In genomic region chr6:26336355-26337198, GRCh38 we compare ENCODE assay signal across 11 cellular contexts. TPM values are rescaled to one million over a fixed set of nuclear protein-coding genes. Genes with fewer than 3 reads are reported as not detected.
DNase-seq lines count a peak whose midpoint lies in the region; ATAC-seq, FAIRE-seq and TF ChIP-seq lines count a peak whose summit lies in the region.
"Had no signal": no experiment of that assay in that cellular context is flagged by ENCODE, and none has a peak within 500 bp of the region (broad histone marks: within the 10 kb centered on the region; RNA-seq: fewer than 3 reads in every experiment).

No MANE protein-coding gene starts in this region.

- H3K4me1 ChIP-seq in HEK293 (ENCODE audit: control insufficient read depth, insufficient read depth, low read length) (peaks cover 7% of the 10 kb centered on the region; the same call in 1 of the 2 replicates), pancreas (no peaks in the 10 kb centered on the region), suprapubic skin (peaks cover 5% of the 10 kb centered on the region)

- CTCF ChIA-PET in HEK293 (lab: Yijun Ruan, JAX), result interaction anchor here (0.6 to 1.0 kb wide), 5 partner anchors 8 to 259 kb away, joined by 3 to 4 read pairs (median 4); no protein-coding TSS in a partner anchor

- no peak for ATAC-seq in pancreas
- ATAC-seq: effector memory CD8-positive, alpha-beta T cell had no signal

- no peak overlapping the region for H3K4me3 ChIP-seq in HEK293 (ENCODE audit: low read depth, low read length)
- H3K4me3 ChIP-seq in pancreas, result no peak overlapping the region
- H3K4me3 ChIP-seq in suprapubic skin, result no peak overlapping the region

- TF ChIP-seq EP300 in suprapubic skin (IDR thresholded peaks at IDR 0.05), result no peak

- POLR2A ChIA-PET in HEK293 (lab: Yijun Ruan, JAX), result interaction anchor here (0.5 to 1.0 kb wide), 2 partner anchors 23 to 810 kb away, joined by 3 to 4 read pairs; a partner anchor contains a TSS

- no peak for TF ChIP-seq POLR2A in suprapubic skin (IDR thresholded peaks at IDR 0.05)

- no peaks in the 10 kb centered on the region for H3K9me3 ChIP-seq in HEK293 (ENCODE audit: control insufficient read depth, insufficient read depth, low read depth, low read length)
- H3K9me3 ChIP-seq in pancreas, result no peaks in the 10 kb centered on the region
- no peaks in the 10 kb centered on the region for H3K9me3 ChIP-seq in suprapubic skin

- H3K27me3 ChIP-seq in pancreas (peaks cover 0 to 34% (median under 1%) of the 10 kb centered on the region in 4 donors), suprapubic skin (peaks cover 28% of the 10 kb centered on the region)

- DNase-seq in AG08396 (ENCODE audit: low spot score), result peak; percentile 48
- DNase-seq in SIG-M5 (lab: John Stamatoyannopoulos, UW), result peak; percentile 28
- DNase-seq in fibroblast of gingiva (ENCODE audit: low read depth), result peak; percentile 18
- no peak for DNase-seq in iPS-NIHi7 (ENCODE audit: extremely low spot score)
- no peak for DNase-seq in pancreas
- no peak for DNase-seq in suprapubic skin (ENCODE audit: low spot score in 2 of 2)
- DNase-seq in activated naive CD4-positive, alpha-beta T cell treated with Interleukin-2 at 50 U/mL for 16 hours, result no peak
- DNase-seq: effector memory CD8-positive, alpha-beta T cell; NCI-H2081; stimulated activated CD4-positive, alpha-beta T cell treated with anti-CD3 and anti-CD28 coated beads, Interleukin-2, amount 100 ng/mL, for 48 hours had no signal

- no peaks in the 10 kb centered on the region for H3K36me3 ChIP-seq in HEK293 (ENCODE audit: control insufficient read depth in 2 of 2, insufficient read depth in 1 of 2, low read length in 2 of 2)
- no peaks in the 10 kb centered on the region for H3K36me3 ChIP-seq in pancreas
- no peaks in the 10 kb centered on the region for H3K36me3 ChIP-seq in suprapubic skin

- no peak for FAIRE-seq in pancreas (lab: Jason Lieb, UNC)

- intact Hi-C loops in pancreas (cut with DNase I), result no loop called here

- H3K27ac ChIP-seq in HEK293 (ENCODE audit: extremely low read depth, low read depth, low read length) (no peak overlapping the region), pancreas (no peak overlapping the region), suprapubic skin (no peak overlapping the region)

- no peak for TF ChIP-seq CTCF in HEK293 (tag by site-specific recombination; IDR thresholded peaks at IDR 0.05)
- TF ChIP-seq CTCF in pancreas (IDR thresholded peaks at IDR 0.05), result no peak
- no peak for TF ChIP-seq CTCF in suprapubic skin (IDR thresholded peaks at IDR 0.05)

TF ChIP-seq in HEK293, 187 proteins besides CTCF, POLR2A, EP300 and RAD21 (continues in another document):
- no peak for TF ChIP-seq ZBTB49 (tag by site-specific recombination; IDR thresholded peaks at IDR 0.05; ENCODE audit: low read depth)
- no peak for TF ChIP-seq ZNF133 (tag by site-specific recombination; IDR thresholded peaks at IDR 0.05)
- TF ChIP-seq GLI4 (tag by site-specific recombination; IDR thresholded peaks at IDR 0.05), result no peak
- no peak for TF ChIP-seq ZNF624 (tag by site-specific recombination; IDR thresholded peaks at IDR 0.05)
- no peak for TF ChIP-seq ZFHX2 (tag by site-specific recombination; conservative IDR thresholded peaks at IDR 0.05)
- TF ChIP-seq ZNF600 (tag by site-specific recombination; IDR thresholded peaks at IDR 0.05), result peak; percentile 75
- TF ChIP-seq ZNF513 (tag by site-specific recombination; IDR thresholded peaks at IDR 0.05), result no peak
- TF ChIP-seq ZBTB44 (tag by site-specific recombination; IDR thresholded peaks at IDR 0.05), result no peak
- TF ChIP-seq KLF8 (tag by site-specific recombination; IDR thresholded peaks at IDR 0.05), result peak; percentile 61
- TF ChIP-seq TCF7L2 (IDR thresholded peaks at IDR 0.05; ENCODE audit: borderline replicate concordance, low read depth, low read length), result no peak
- no peak for TF ChIP-seq ZBTB7A (tag by site-specific recombination; IDR thresholded peaks at IDR 0.05; ENCODE audit: low read depth)
- TF ChIP-seq GLIS2 (tag by site-specific recombination; IDR thresholded peaks at IDR 0.05), result no peak
- TF ChIP-seq MZF1 (tag by site-specific recombination; IDR thresholded peaks at IDR 0.05; ENCODE audit: borderline replicate concordance), result peak; percentile 53; the same call in 1 of the 2 replicates
- TF ChIP-seq AEBP2 (tag by site-specific recombination; IDR thresholded peaks at IDR 0.05; ENCODE audit: borderline replicate concordance), result no peak
- TF ChIP-seq KLF10 (tag by site-specific recombination; IDR thresholded peaks at IDR 0.05), result no peak
- no peak for TF ChIP-seq ZNF510 (tag by site-specific recombination; IDR thresholded peaks at IDR 0.05; ENCODE audit: insufficient replicate concordance)
- no peak for TF ChIP-seq ZNF596 (tag by site-specific recombination; IDR thresholded peaks at IDR 0.05)
- TF ChIP-seq ZNF660 (tag by site-specific recombination; IDR thresholded peaks at IDR 0.05), result no peak
- no peak for TF ChIP-seq ZNF701 (tag by site-specific recombination; IDR thresholded peaks at IDR 0.05)
- no peak for TF ChIP-seq ZNF747 (tag by site-specific recombination; IDR thresholded peaks at IDR 0.05)
- no peak for TF ChIP-seq ZNF221 (tag by site-specific recombination; IDR thresholded peaks at IDR 0.05; ENCODE audit: borderline replicate concordance)
- no peak for TF ChIP-seq KLF16 (tag by site-specific recombination; IDR thresholded peaks at IDR 0.05)
- TF ChIP-seq ZNF416 (tag by site-specific recombination; IDR thresholded peaks at IDR 0.05), result no peak
- TF ChIP-seq ZNF302 (tag by site-specific recombination; IDR thresholded peaks at IDR 0.05; ENCODE audit: low read depth), result no peak
- no peak for TF ChIP-seq IKZF3 (tag by site-specific recombination; IDR thresholded peaks at IDR 0.05)
- TF ChIP-seq ZNF549 (tag by site-specific recombination; IDR thresholded peaks at IDR 0.05), result no peak

RNA-seq across cellular contexts. Expression of gene BTN3A2, which starts 28.4 kb away (rescaled TPM):
- total RNA-seq in pancreas (10 to 100 TPM in 4 of 6 donors, 1 to 10 TPM in 2; 2.5 to 45.7 (median 10.6) TPM), suprapubic skin (10 to 100 TPM; 15.2 to 29.6 (median 23.7) TPM)
- polyA plus RNA-seq in pancreas, result 1 to 10 TPM; 5.9 to 8.1 TPM

RNA-seq across cellular contexts. Expression of gene BTN2A2, which starts 46.3 kb away (rescaled TPM):
- total RNA-seq in pancreas (10 to 100 TPM in 1 of 6 donors, 1 to 10 TPM in 5; 1.7 to 10.5 (median 5.0) TPM), suprapubic skin (10 to 100 TPM in 2 of 4 donors, 1 to 10 TPM in 2; 6.7 to 27.6 (median 11.5) TPM)
- 1 to 10 TPM; 3.8 to 4.4 TPM for polyA plus RNA-seq in pancreas

Comparison
In these comparisons a context has a peak if more than half of its experiments do, and no peak if none do; other contexts are left out.
1. DNase-seq: peak in AG08396 (single experiment), SIG-M5 (single experiment) and fibroblast of gingiva (single experiment); none in iPS-NIHi7 (single experiment), pancreas (0 of 6), suprapubic skin (0 of 2) and activated naive CD4-positive, alpha-beta T cell treated with Interleukin-2 at 50 U/mL for 16 hours (single experiment).